Comparison of ENCODE assay signal across 12 cellular contexts in the genomic region with DNA sequence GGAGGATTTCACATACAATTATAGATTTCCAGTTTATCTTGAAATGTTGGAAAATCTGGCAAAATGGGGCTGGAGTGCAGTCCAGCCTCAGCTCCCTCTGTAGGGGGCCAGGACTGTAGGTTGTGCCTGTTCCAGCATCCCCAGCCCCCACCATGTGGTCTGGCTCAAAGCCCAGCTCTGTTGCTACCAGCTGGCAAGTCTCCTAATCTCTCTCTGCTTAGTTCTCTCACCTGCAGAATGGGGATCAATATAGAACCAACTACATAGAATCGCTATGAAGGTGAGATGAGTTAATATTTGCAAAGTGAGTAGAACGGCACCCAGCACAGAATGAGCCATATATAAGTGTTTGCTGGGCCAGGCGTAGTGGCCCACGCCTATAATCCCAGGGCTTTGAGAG. TPM values are rescaled to one million over a fixed set of nuclear protein-coding genes. Genes with fewer than 3 reads are reported as not detected.
DNase-seq lines count a peak whose midpoint lies in the region; ATAC-seq and TF ChIP-seq lines count a peak whose summit lies in the region.
"Had no signal": no experiment of that assay in that cellular context is flagged by ENCODE, and none has a peak within 500 bp of the region (broad histone marks: within the 10 kb centered on the region; RNA-seq: fewer than 3 reads in every experiment).

No MANE protein-coding gene starts in this region.

- H3K9ac ChIP-seq in SK-N-SH = no peak overlapping the region

- H3K4me1 Mint-ChIP-seq in stimulated activated effector memory CD8-positive, alpha-beta T cell treated with anti-CD3 and anti-CD28 coated beads, Interleukin-12 subunit alpha, Interleukin-12 subunit beta, amount 100 ng/mL, for 72 hours = peaks cover 11% of the 10 kb centered on the region

- no peaks in the 10 kb centered on the region for H3K9me3 ChIP-seq in SK-N-SH
- no peaks in the 10 kb centered on the region for H3K9me3 ChIP-seq in WERI-Rb-1 (ENCODE audit: severe bottlenecking)
- H3K9me3 ChIP-seq in testis = no peaks in the 10 kb centered on the region
- H3K9me3 ChIP-seq: thoracic aorta had no signal

- no peak overlapping the region for H2AFZ ChIP-seq in SK-N-SH (ENCODE audit: low read depth)

- DNase-seq in SK-N-SH = peak; percentile 75
- peak; percentile 79 for DNase-seq in NCI-H2196 (lab: John Stamatoyannopoulos, UW; ENCODE audit: unreplicated experiment)
- DNase-seq in WERI-Rb-1 = peak; percentile 78
- DNase-seq in testis = peak; percentile 23
- DNase-seq in stimulated activated effector memory CD8-positive, alpha-beta T cell treated with anti-CD3 and anti-CD28 coated beads, Interleukin-12 subunit alpha, Interleukin-12 subunit beta, amount 100 ng/mL, for 72 hours (ENCODE audit: low spot score in 2 of 2) = no peak
- DNase-seq: 8988T; activated CD8-positive, alpha-beta T cell treated with anti-CD3 and anti-CD28 coated beads, Interleukin-2, amount 10 ng/mL, durations not matched to agents 7 days and 5 days; activated naive CD4-positive, alpha-beta T cell treated with anti-CD3 and anti-CD28 coated beads, Interleukin-2, amount 10 ng/mL, durations not matched to agents 7 days and 5 days had no signal

- WGBS in SK-N-SH (ENCODE audit: low lambda C conversion rate) = 64% methylated on average over 4 of the region's 4 CpGs
- 74 to 76% methylated on average over 4 of the region's 4 CpGs for WGBS in testis, 2 donors

- H3F3A ChIP-seq in SK-N-SH (replicated peaks; ENCODE audit: insufficient read depth) = no peaks in the 10 kb centered on the region

- peaks cover 0 to 14% of the 10 kb centered on the region in 2 experiments; a peak in 1 of 4 replicates for H3K4me1 ChIP-seq in SK-N-SH (ENCODE audit: control insufficient read depth in 1 of 2, insufficient read depth in 2 of 2, low read depth in 1 of 2, low read length in 1 of 2)
- H3K4me1 ChIP-seq in testis = peaks cover 8% of the 10 kb centered on the region

- TF ChIP-seq POLR2A in testis (IDR thresholded peaks at IDR 0.05) = no peak

- no peak for TF ChIP-seq RAD21 in SK-N-SH (IDR thresholded peaks at IDR 0.05; ENCODE audit: low read length)

- no peak for ATAC-seq in SK-N-SH treated with all-trans-retinoic acid at 6 μM for 48 hours
- ATAC-seq in HG03039 (IDR thresholded peaks at IDR 0.05; ENCODE audit: unreplicated experiment) = no peak
- no peak for ATAC-seq in GM18517 (IDR thresholded peaks at IDR 0.05; ENCODE audit: unreplicated experiment)
- no peak for ATAC-seq in stimulated activated effector memory CD8-positive, alpha-beta T cell treated with anti-CD3 and anti-CD28 coated beads, Interleukin-12 subunit alpha, Interleukin-12 subunit beta, amount 100 ng/mL, for 72 hours
- ATAC-seq: activated CD8-positive, alpha-beta T cell treated with anti-CD3 and anti-CD28 coated beads, Interleukin-2, amount 10 ng/mL, durations not matched to agents 7 days and 5 days had no signal

- no peaks in the 10 kb centered on the region for H3K9me3 Mint-ChIP-seq in stimulated activated effector memory CD8-positive, alpha-beta T cell treated with anti-CD3 and anti-CD28 coated beads, Interleukin-12 subunit alpha, Interleukin-12 subunit beta, amount 100 ng/mL, for 72 hours
- H3K9me3 Mint-ChIP-seq: activated naive CD4-positive, alpha-beta T cell treated with anti-CD3 and anti-CD28 coated beads, Interleukin-2, amount 10 ng/mL, durations not matched to agents 7 days and 5 days had no signal

- CTCF ChIA-PET in SK-N-SH (lab: Yijun Ruan, JAX) = interaction anchor here (0.9 to 3.2 kb wide), 6 partner anchors 12 to 233 kb away, joined by 3 to 30 read pairs (median 4); partner anchors contain the start of gene TARDBP

- H3K4me3 Mint-ChIP-seq in stimulated activated effector memory CD8-positive, alpha-beta T cell treated with anti-CD3 and anti-CD28 coated beads, Interleukin-12 subunit alpha, Interleukin-12 subunit beta, amount 100 ng/mL, for 72 hours = no peak overlapping the region
- H3K4me3 Mint-ChIP-seq: activated CD8-positive, alpha-beta T cell treated with anti-CD3 and anti-CD28 coated beads, Interleukin-2, amount 10 ng/mL, durations not matched to agents 7 days and 5 days; activated naive CD4-positive, alpha-beta T cell treated with anti-CD3 and anti-CD28 coated beads, Interleukin-2, amount 10 ng/mL, durations not matched to agents 7 days and 5 days had no signal

- H3K27ac ChIP-seq in SK-N-SH (ENCODE audit: low read depth in 2 of 2, low read length in 1 of 2) = no peak overlapping the region
- H3K27ac ChIP-seq in WERI-Rb-1 = peak overlapping the region; percentile 14; the same call in 1 of the 2 replicates
- H3K27ac ChIP-seq in testis = no peak overlapping the region
- H3K27ac ChIP-seq: thoracic aorta had no signal

- TF ChIP-seq EP300 in SK-N-SH (IDR thresholded peaks at IDR 0.05; ENCODE audit: borderline replicate concordance in 1 of 2, low read depth in 1 of 2, low read length in 1 of 2) = no peak

- POLR2A ChIA-PET in SK-N-SH (lab: Yijun Ruan, JAX) = no interaction called here

- H3K36me3 ChIP-seq in SK-N-SH (replicated peaks in 1 of 2; ENCODE audit: control insufficient read depth in 1 of 2, insufficient read depth in 2 of 2, low read length in 1 of 2) (no peaks in the 10 kb centered on the region), WERI-Rb-1 (no peaks in the 10 kb centered on the region), testis (ENCODE audit: low read depth, missing control alignments) (no peaks in the 10 kb centered on the region)
- H3K36me3 ChIP-seq: thoracic aorta had no signal

- no peaks in the 10 kb centered on the region for H3K9me2 ChIP-seq in SK-N-SH

- intact Hi-C loops in testis (cut with DNase I; ENCODE audit: low total_unique reads) = no loop called here

- 0 out of 2 replicates have a peak, but pooled peaks cover 8% of the 10 kb centered on the region for H3K27me3 ChIP-seq in SK-N-SH (ENCODE audit: insufficient read depth)
- H3K27me3 ChIP-seq in WERI-Rb-1 (ENCODE audit: insufficient read depth, low read depth, severe bottlenecking) = no peaks in the 10 kb centered on the region
- H3K27me3 ChIP-seq in testis = no peaks in the 10 kb centered on the region

- H3K4me3 ChIP-seq in SK-N-SH (ENCODE audit: low read depth in 2 of 2, low read length in 1 of 2) (no peak overlapping the region), WERI-Rb-1 (ENCODE audit: low read depth, low read length) (no peak overlapping the region), testis (no peak overlapping the region)
- H3K4me3 ChIP-seq: thoracic aorta had no signal

- H3K27ac Mint-ChIP-seq in stimulated activated effector memory CD8-positive, alpha-beta T cell treated with anti-CD3 and anti-CD28 coated beads, Interleukin-12 subunit alpha, Interleukin-12 subunit beta, amount 100 ng/mL, for 72 hours = no peak overlapping the region
- H3K27ac Mint-ChIP-seq: activated CD8-positive, alpha-beta T cell treated with anti-CD3 and anti-CD28 coated beads, Interleukin-2, amount 10 ng/mL, durations not matched to agents 7 days and 5 days; activated naive CD4-positive, alpha-beta T cell treated with anti-CD3 and anti-CD28 coated beads, Interleukin-2, amount 10 ng/mL, durations not matched to agents 7 days and 5 days had no signal

- no peaks in the 10 kb centered on the region for H4K20me1 ChIP-seq in SK-N-SH (ENCODE audit: insufficient read depth)

- peaks cover 10% of the 10 kb centered on the region for H3K36me3 Mint-ChIP-seq in stimulated activated effector memory CD8-positive, alpha-beta T cell treated with anti-CD3 and anti-CD28 coated beads, Interleukin-12 subunit alpha, Interleukin-12 subunit beta, amount 100 ng/mL, for 72 hours
- H3K36me3 Mint-ChIP-seq: activated naive CD4-positive, alpha-beta T cell treated with anti-CD3 and anti-CD28 coated beads, Interleukin-2, amount 10 ng/mL, durations not matched to agents 7 days and 5 days had no signal

- no peaks in the 10 kb centered on the region for H3K79me2 ChIP-seq in SK-N-SH (ENCODE audit: insufficient read depth)

- H3K4me2 ChIP-seq in SK-N-SH = no peak overlapping the region

- no peak for TF ChIP-seq CTCF in SK-N-SH (IDR thresholded peaks at IDR 0.05)
- no peak for TF ChIP-seq CTCF in WERI-Rb-1 (IDR thresholded peaks at IDR 0.05; ENCODE audit: low read depth, low read length)
- no peak for TF ChIP-seq CTCF in testis (IDR thresholded peaks at IDR 0.05)

TF ChIP-seq in SK-N-SH, 30 proteins besides CTCF, POLR2A, EP300 and RAD21:
- TF ChIP-seq FOXM1 (IDR thresholded peaks at IDR 0.05; ENCODE audit: low read depth) = no peak
- TF ChIP-seq TCF12 (IDR thresholded peaks at IDR 0.05) = peak; percentile 23; the same call in 1 of the 2 replicates
- TF ChIP-seq CHD2 (IDR thresholded peaks at IDR 0.05; ENCODE audit: low read length, partially characterized antibody) = peak; percentile 79
- TF ChIP-seq NFIC (IDR thresholded peaks at IDR 0.05; ENCODE audit: borderline replicate concordance) = peak; percentile 66

TF ChIP-seq in SK-N-SH treated with all-trans-retinoic acid at 6 μM for 48 hours, 23 proteins besides CTCF, POLR2A, EP300 and RAD21:
- TF ChIP-seq OSR1 (CRISPR knock-in tag; IDR thresholded peaks at IDR 0.05) (no peak), TOX (CRISPR knock-in tag; IDR thresholded peaks at IDR 0.05; ENCODE audit: borderline replicate concordance) (no peak), ARNTL (CRISPR knock-in tag; IDR thresholded peaks at IDR 0.05; ENCODE audit: borderline replicate concordance, low read depth) (no peak), CREB5 (CRISPR knock-in tag; IDR thresholded peaks at IDR 0.05; ENCODE audit: low read depth) (no peak), ZNF565 (CRISPR knock-in tag; conservative IDR thresholded peaks at IDR 0.05; ENCODE audit: low read depth) (no peak)

RNA-seq across cellular contexts. Expression of gene TARDBP, which starts 50.0 kb away (rescaled TPM):
- polyA plus RNA-seq in SK-N-SH (2012; rRNA removed) (156 and 207 TPM in 2 replicates), testis (ENCODE audit: insufficient read depth, low read depth, low replicate concordance) (142 TPM)
- 151 and 217 TPM in 2 replicates for polyA plus RNA-seq in SK-N-SH (2012; cell fraction: cytosol; rRNA removed)
- polyA plus RNA-seq in SK-N-SH (2012; cell fraction: nucleus; rRNA removed) = 379 and 436 TPM in 2 replicates
- 100 to 1,000 TPM; 185 to 207 TPM for total RNA-seq in testis

Comparison
In these comparisons a context has a peak if more than half of its experiments do, and no peak if none do; other contexts are left out.
1. DNase-seq: peak in SK-N-SH (single experiment), NCI-H2196 (single experiment), WERI-Rb-1 (single experiment) and testis (single experiment); none in stimulated activated effector memory CD8-positive, alpha-beta T cell treated with anti-CD3 and anti-CD28 coated beads, Interleukin-12 subunit alpha, Interleukin-12 subunit beta, amount 100 ng/mL, for 72 hours (0 of 2).